ENCODE assay signal across 19 cellular contexts in the genomic region with DNA sequence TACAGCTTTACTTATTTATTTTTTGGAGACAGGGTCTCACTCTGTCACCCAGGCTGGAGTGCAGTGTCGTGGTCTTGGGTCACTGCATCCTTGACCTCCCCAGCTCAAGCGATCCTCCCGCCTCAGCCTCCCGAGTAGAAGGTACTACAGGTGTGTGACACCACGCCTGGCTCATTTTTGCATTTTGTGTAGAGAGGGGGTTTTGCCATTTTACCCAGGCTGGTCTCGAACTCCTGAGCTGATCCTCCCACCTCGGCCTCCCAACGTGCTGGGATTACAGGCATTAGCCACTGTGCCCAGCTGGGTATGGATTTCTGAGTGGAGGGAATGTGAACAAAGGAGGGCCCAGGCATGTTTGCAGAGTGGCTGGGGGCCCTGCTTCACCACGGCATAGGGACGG. TPM values are rescaled to one million over a fixed set of nuclear protein-coding genes. Genes with fewer than 3 reads are reported as not detected.
"Had no signal": no experiment of that assay in that cellular context is flagged by ENCODE, and none has a peak within 500 bp of the region (broad histone marks: within the 10 kb centered on the region; RNA-seq: fewer than 3 reads in every experiment).

No MANE protein-coding gene starts in this region.

- H3K27ac Mint-ChIP-seq: activated T-helper 2 cell treated with anti-CD3 and anti-CD28 coated beads, Interferon-gamma antibody, Interleukin-2, Interleukin-4, amounts not matched to agents 10 μg/mL and 5 μg/mL and 100 μg/mL, durations not matched to agents 14 hours and 24 hours and 36 hours; nephron had no signal

- H3K4me3 Mint-ChIP-seq: nephron; stimulated activated naive CD8-positive, alpha-beta T cell treated with anti-CD3 and anti-CD28 coated beads, Interleukin-15, amount 100 ng/mL, for 72 hours had no signal

- H3K27me3 ChIP-seq: body of pancreas, cardiac muscle cell, right lobe of liver, tibial artery had no signal

- H3K9me3 Mint-ChIP-seq: activated T-helper 2 cell treated with anti-CD3 and anti-CD28 coated beads, Interferon-gamma antibody, Interleukin-2, Interleukin-4, amounts not matched to agents 10 μg/mL and 5 μg/mL and 100 μg/mL, durations not matched to agents 14 hours and 24 hours and 36 hours; nephron had no signal

- H3K4me1 ChIP-seq: body of pancreas, right lobe of liver had no signal

- H3K27ac ChIP-seq: body of pancreas, cardiac muscle cell, right lobe of liver, skin epidermis, tibial artery had no signal

- H3K9me3 ChIP-seq: body of pancreas, right lobe of liver, tibial artery had no signal

- DNase-seq: activated CD4-positive, alpha-beta T cell treated with anti-CD3 and anti-CD28 coated beads, Interleukin-2, amount 50 U/mL, for 48 hours; activated naive CD4-positive, alpha-beta T cell treated with Interleukin-2 at 50 U/mL for 16 hours; anterior cingulate cortex; body of pancreas; cortex of kidney; erythroblast; foreskin fibroblast; right lobe of liver; stimulated activated CD4-positive, alpha-beta T cell treated with anti-CD3 and anti-CD28 coated beads, Interleukin-1b, Interleukin-23, amount 100 ng/mL, for 48 hours; stimulated activated naive CD8-positive, alpha-beta T cell treated with anti-CD3 and anti-CD28 coated beads, Interleukin-15, amount 100 ng/mL, for 72 hours; tibial artery had no signal

- H3K27me3 Mint-ChIP-seq: stimulated activated naive CD8-positive, alpha-beta T cell treated with anti-CD3 and anti-CD28 coated beads, Interleukin-15, amount 100 ng/mL, for 72 hours had no signal

- H3K4me3 ChIP-seq: body of pancreas, cardiac muscle cell, lung, right lobe of liver, skin epidermis, tibial artery had no signal

- ATAC-seq: body of pancreas; left lobe of liver; right lobe of liver; SK-N-SH treated with all-trans-retinoic acid at 6 μM for 48 hours; stimulated activated naive CD8-positive, alpha-beta T cell treated with anti-CD3 and anti-CD28 coated beads, Interleukin-15, amount 100 ng/mL, for 72 hours had no signal

RNA-seq across cellular contexts. Expression of a gene that starts 44.1 kb away (rescaled TPM):
- total RNA-seq: activated T-helper 2 cell treated with anti-CD3 and anti-CD28 coated beads, Interferon-gamma antibody, Interleukin-2, Interleukin-4, amounts not matched to agents 10 μg/mL and 5 μg/mL and 100 μg/mL, durations not matched to agents 14 hours and 24 hours and 36 hours; cardiac muscle cell had no signal
- polyA plus RNA-seq: cardiac muscle cell, fibroblast of lung had no signal
